In genomic region chr3:196525141-196525540, GRCh38 we compare ENCODE assay signal across 7 cellular contexts. TPM values are rescaled to one million over a fixed set of nuclear protein-coding genes. Genes with fewer than 3 reads are reported as not detected.
"Had no signal": no experiment of that assay in that cellular context is flagged by ENCODE, and none has a peak within 500 bp of the region (broad histone marks: within the 10 kb centered on the region; RNA-seq: fewer than 3 reads in every experiment).

No MANE protein-coding gene starts in this region.

- DNase-seq: H9, HCEC 1CT had no signal

- FAIRE-seq: H1, H54 had no signal

- H3K27ac Mint-ChIP-seq: GM23338, H9 had no signal

- H3K4me2 ChIP-seq: GM23338 had no signal

- H3K27ac ChIP-seq: HL-60 had no signal

- H3K4me3 ChIP-seq: GM23338 had no signal

- H2AFZ ChIP-seq: GM23338 had no signal

- H3K4me1 Mint-ChIP-seq: GM23338 had no signal

- H3K4me3 Mint-ChIP-seq: GM23338, H9 had no signal

RNA-seq across cellular contexts. Expression of gene SMCO1, which starts 10.0 kb away (rescaled TPM):
- total RNA-seq: GM23338, H1, H9, IMR-90 had no signal
- polyA plus RNA-seq: GM23338, IMR-90 had no signal
